ENCODE assay signal across 13 cellular contexts in the genomic region with DNA sequence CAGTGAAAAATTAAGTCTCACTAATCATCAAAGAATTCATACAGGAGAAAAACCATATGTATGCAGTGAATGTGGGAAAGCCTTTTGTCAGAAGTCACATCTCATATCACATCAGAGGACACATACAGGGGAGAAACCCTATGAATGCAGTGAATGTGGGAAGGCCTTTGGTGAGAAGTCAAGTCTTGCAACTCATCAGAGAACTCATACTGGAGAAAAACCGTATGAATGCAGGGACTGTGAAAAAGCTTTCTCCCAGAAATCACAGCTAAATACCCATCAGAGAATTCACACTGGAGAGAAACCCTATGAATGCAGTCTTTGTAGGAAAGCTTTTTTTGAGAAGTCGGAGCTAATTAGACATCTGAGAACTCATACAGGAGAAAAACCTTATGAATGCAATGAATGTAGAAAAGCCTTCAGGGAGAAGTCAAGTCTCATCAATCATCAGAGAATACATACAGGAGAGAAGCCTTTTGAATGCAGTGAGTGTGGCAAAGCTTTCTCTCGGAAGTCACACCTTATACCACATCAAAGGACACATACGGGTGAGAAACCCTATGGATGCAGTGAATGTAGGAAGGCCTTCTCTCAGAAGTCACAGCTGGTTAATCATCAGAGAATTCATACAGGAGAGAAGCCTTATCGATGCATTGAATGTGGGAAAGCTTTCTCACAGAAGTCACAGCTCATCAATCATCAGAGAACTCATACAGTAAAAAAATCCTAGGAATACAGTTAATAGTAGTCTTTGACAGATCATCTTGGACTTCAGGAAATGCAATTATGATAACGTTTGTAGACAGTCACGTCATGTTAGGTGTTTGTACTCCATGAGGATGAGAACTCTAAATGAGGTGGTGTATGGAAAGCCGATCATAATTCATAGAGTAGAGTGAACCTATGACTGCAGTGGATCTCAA. TPM values are rescaled to one million over a fixed set of nuclear protein-coding genes. Genes with fewer than 3 reads are reported as not detected.
DNase-seq lines count a peak whose midpoint lies in the region; ATAC-seq, FAIRE-seq and TF ChIP-seq lines count a peak whose summit lies in the region.
"Had no signal": no experiment of that assay in that cellular context is flagged by ENCODE, and none has a peak within 500 bp of the region (broad histone marks: within the 10 kb centered on the region; RNA-seq: fewer than 3 reads in every experiment).

No MANE protein-coding gene starts in this region.

- WGBS in right cardiac atrium, result 96% methylated on average over 8 of the region's 8 CpGs
- WGBS in hepatocyte (ENCODE audit: low lambda C conversion rate, missing lambda C conversion rate), result 96% methylated on average over 8 of the region's 8 CpGs

- H3K36me3 ChIP-seq in left ventricle myocardium inferior (peaks cover 100% of the 10 kb centered on the region), hepatocyte (replicated peaks; ENCODE audit: insufficient read depth, low read depth) (peaks cover 58% of the 10 kb centered on the region)

- intact Hi-C loops in right cardiac atrium (cut with DNase I) (loop anchor here in 1 of 4 donors (5.0 kb wide), 1 partner anchor 49 kb away; no protein-coding TSS in a partner anchor), left ventricle myocardium inferior (cut with micrococcal nuclease) (no loop called here)

- DNase-seq in right cardiac atrium (no peak), left ventricle myocardium inferior (no peak), SK-N-DZ (ENCODE audit: low spot score) (peak; percentile 37), hepatocyte (ENCODE audit: low spot score) (no peak), type B pancreatic cell (ENCODE audit: extremely low spot score, unreplicated experiment) (no peak), COR-L47 (lab: John Stamatoyannopoulos, UW) (no peak), kidney glomerular epithelial cell (lab: John Stamatoyannopoulos, UW) (no peak), GM12892 (ENCODE audit: insufficient read length) (no peak)
- DNase-seq: activated CD8-positive, alpha-beta memory T cell treated with anti-CD3 and anti-CD28 coated beads, Interleukin-2, amount 50 U/mL, for 48 hours; BE2C; NCI-H1436 treated with DMSO at 0.1 percent for 48 hours had no signal

- H3K4me3 ChIP-seq in right cardiac atrium (ENCODE audit: low read length), result peak overlapping the region; percentile 37
- H3K4me3 ChIP-seq in left ventricle myocardium inferior, result no peak overlapping the region
- peak overlapping the region; percentile 22 for H3K4me3 ChIP-seq in hepatocyte
- H3K4me3 ChIP-seq: gastroesophageal sphincter had no signal

- peaks cover 66% of the 10 kb centered on the region for H3K36me3 Mint-ChIP-seq in type B pancreatic cell

- no peak for TF ChIP-seq POLR2A in GM12892 (IDR thresholded peaks at IDR 0.05; ENCODE audit: low read depth, low read length)

- no peak overlapping the region for H2AFZ ChIP-seq in hepatocyte

- peaks cover 3% of the 10 kb centered on the region for H3K27me3 Mint-ChIP-seq in type B pancreatic cell

- no peaks in the 10 kb centered on the region for H3K79me2 ChIP-seq in hepatocyte

- peak overlapping the region; percentile 59 for H3K27ac Mint-ChIP-seq in type B pancreatic cell
- H3K27ac Mint-ChIP-seq: brain had no signal

- no peaks in the 10 kb centered on the region for H4K20me1 ChIP-seq in hepatocyte (ENCODE audit: insufficient read depth, poor library complexity, severe bottlenecking)

- no peaks in the 10 kb centered on the region for H3K4me1 ChIP-seq in right cardiac atrium (ENCODE audit: control insufficient read depth, insufficient read depth, low read length)
- H3K4me1 ChIP-seq in left ventricle myocardium inferior, result no peaks in the 10 kb centered on the region
- no peaks in the 10 kb centered on the region for H3K4me1 ChIP-seq in hepatocyte (ENCODE audit: insufficient read depth)
- H3K4me1 ChIP-seq: BE2C, gastroesophageal sphincter had no signal

- no peak overlapping the region for H3K27ac ChIP-seq in right cardiac atrium (ENCODE audit: low read length)
- H3K27ac ChIP-seq in left ventricle myocardium inferior (replicated peaks), result no peak overlapping the region
- H3K27ac ChIP-seq in hepatocyte, result no peak overlapping the region
- H3K27ac ChIP-seq: gastroesophageal sphincter had no signal

- H3K9me3 Mint-ChIP-seq in type B pancreatic cell, result peaks cover 17% of the 10 kb centered on the region

- H3K9me3 ChIP-seq in right cardiac atrium (ENCODE audit: control insufficient read depth, low read length) (peaks cover 21% of the 10 kb centered on the region), left ventricle myocardium inferior (replicated peaks) (peaks cover 100% of the 10 kb centered on the region), hepatocyte (ENCODE audit: low read depth) (peaks cover 93% of the 10 kb centered on the region)

- FAIRE-seq in GM12892 (lab: Jason Lieb, UNC), result no peak

- no peak for ATAC-seq in right cardiac atrium
- ATAC-seq: gastroesophageal sphincter had no signal

- H3K4me1 Mint-ChIP-seq in type B pancreatic cell (ENCODE audit: unreplicated experiment), result no peaks in the 10 kb centered on the region
- H3K4me1 Mint-ChIP-seq: brain had no signal

- H3K4me2 ChIP-seq in hepatocyte, result no peak overlapping the region

- no peaks in the 10 kb centered on the region for H3K9me2 ChIP-seq in hepatocyte (replicated peaks; ENCODE audit: insufficient read depth)

- no peaks in the 10 kb centered on the region for H3K27me3 ChIP-seq in right cardiac atrium (ENCODE audit: control insufficient read depth, insufficient read depth)
- H3K27me3 ChIP-seq in left ventricle myocardium inferior (ENCODE audit: low read depth), result no peaks in the 10 kb centered on the region
- no peaks in the 10 kb centered on the region for H3K27me3 ChIP-seq in hepatocyte
- H3K27me3 ChIP-seq: BE2C, gastroesophageal sphincter had no signal

- no peak for TF ChIP-seq CTCF in left ventricle myocardium inferior (IDR thresholded peaks at IDR 0.05; ENCODE audit: borderline replicate concordance)
- no peak for TF ChIP-seq CTCF in hepatocyte (IDR thresholded peaks at IDR 0.05; ENCODE audit: poor library complexity)
- TF ChIP-seq CTCF in type B pancreatic cell (conservative IDR thresholded peaks at IDR 0.05), result no peak

- peak overlapping the region; percentile 29 for H3K4me3 Mint-ChIP-seq in type B pancreatic cell

RNA-seq across cellular contexts. Expression of a gene that starts 21.2 kb away (rescaled TPM):
- total RNA-seq in right cardiac atrium (10 to 100 TPM; 19.5 to 23.8 (median 21.3) TPM), left ventricle myocardium inferior (18.7 TPM), hepatocyte (30.8 and 38.1 TPM in 2 replicates), type B pancreatic cell (ENCODE audit: low replicate concordance) (51.3 and 68.5 TPM in 2 replicates)
- polyA plus RNA-seq in right cardiac atrium (11.1 TPM), hepatocyte (19.0 and 23.1 TPM in 2 replicates)
- 61.7 and 67.4 TPM in 2 replicates for polyA plus RNA-seq in SK-N-DZ (2014; cell fraction: cytosol; rRNA removed)
- 121 and 140 TPM in 2 replicates for polyA plus RNA-seq in SK-N-DZ (2014; cell fraction: nucleus; rRNA removed)
- 25.8 TPM for polyA plus RNA-seq in GM12892 (2012; ENCODE audit: missing spikeins)

RNA-seq across cellular contexts. Expression of a gene that starts 22.3 kb away (rescaled TPM):
- total RNA-seq in right cardiac atrium (10 to 100 TPM in 2 of 4 donors, 1 to 10 TPM in 2; 8.5 to 10.7 (median 10.0) TPM), left ventricle myocardium inferior (6.7 TPM), hepatocyte (21.1 and 24.1 TPM in 2 replicates), type B pancreatic cell (ENCODE audit: low replicate concordance) (20.0 and 20.7 TPM in 2 replicates)
- polyA plus RNA-seq in right cardiac atrium (10.3 TPM), hepatocyte (14.7 and 21.8 TPM in 2 replicates)
- polyA plus RNA-seq in SK-N-DZ (2014; cell fraction: cytosol; rRNA removed), result 22.1 and 24.3 TPM in 2 replicates
- polyA plus RNA-seq in SK-N-DZ (2014; cell fraction: nucleus; rRNA removed), result 22.6 and 24.0 TPM in 2 replicates
- 11.2 TPM for polyA plus RNA-seq in GM12892 (2012; ENCODE audit: missing spikeins)
